In genomic region chr1:226335653-226336052, GRCh38 we compare ENCODE assay signal across 24 cellular contexts.
"Had no signal": no experiment of that assay in that cellular context is flagged by ENCODE, and none has a peak within 500 bp of the region (broad histone marks: within the 10 kb centered on the region; RNA-seq: fewer than 3 reads in every experiment).

No MANE protein-coding gene starts in this region.

- ATAC-seq: activated naive CD4-positive, alpha-beta T cell treated with anti-CD3 and anti-CD28 coated beads, Interleukin-2, amount 50 U/mL, for 72 hours; activated naive CD8-positive, alpha-beta T cell treated with anti-CD3 and anti-CD28 coated beads, Interleukin-2, amount 50 U/mL, for 24 hours; activated T-cell treated with anti-CD3 and anti-CD28 coated beads, Interleukin-2, amount 50 U/mL, for 4 hours; T-cell had no signal

- H3K4me3 Mint-ChIP-seq: activated CD4-positive, alpha-beta memory T cell treated with anti-CD3 and anti-CD28 coated beads for 36 hours; activated CD4-positive, alpha-beta T cell treated with anti-CD3 and anti-CD28 coated beads, Interleukin-2, amount 10 ng/mL, durations not matched to agents 7 days and 5 days; activated naive CD8-positive, alpha-beta T cell treated with anti-CD3 and anti-CD28 coated beads, Interleukin-2, amount 50 U/mL, for 24 hours; activated T-cell treated with anti-CD3 and anti-CD28 coated beads, Interleukin-2, amount 50 U/mL, for 4 hours; brain; T-cell had no signal

- H3K36me3 Mint-ChIP-seq: activated CD4-positive, alpha-beta memory T cell treated with anti-CD3 and anti-CD28 coated beads for 36 hours; T-cell had no signal

- H3K27me3 ChIP-seq: ascending aorta, MG63 had no signal

- H3K4me3 ChIP-seq: ascending aorta, MG63 had no signal

- H3K27ac Mint-ChIP-seq: activated CD4-positive, alpha-beta memory T cell treated with anti-CD3 and anti-CD28 coated beads for 36 hours; activated CD4-positive, alpha-beta T cell treated with anti-CD3 and anti-CD28 coated beads, Interleukin-2, amount 10 ng/mL, durations not matched to agents 7 days and 5 days; activated naive CD8-positive, alpha-beta T cell treated with anti-CD3 and anti-CD28 coated beads, Interleukin-2, amount 50 U/mL, for 24 hours; T-cell had no signal

- H3K36me3 ChIP-seq: ascending aorta, MG63 had no signal

- H3K9me3 ChIP-seq: ascending aorta had no signal

- H3K4me1 ChIP-seq: ascending aorta had no signal

- H3K27ac ChIP-seq: ascending aorta, KMS-11, VCaP had no signal

- DNase-seq: activated CD4-positive, alpha-beta memory T cell treated with anti-CD3 and anti-CD28 coated beads for 36 hours; activated CD4-positive, alpha-beta T cell treated with anti-CD3 and anti-CD28 coated beads, Interleukin-2, amount 10 ng/mL, durations not matched to agents 7 days and 5 days; activated CD4-positive, CD25-positive, alpha-beta regulatory T cell; activated CD8-positive, alpha-beta memory T cell treated with anti-CD3 and anti-CD28 coated beads for 24 hours; activated effector memory CD4-positive, alpha-beta T cell treated with anti-CD3 and anti-CD28 coated beads, Interleukin-2, amount 50 U/mL, for 16 hours; activated naive CD4-positive, alpha-beta T cell treated with Interleukin-2 at 50 U/mL for 16 hours; activated naive CD8-positive, alpha-beta T cell treated with anti-CD3 and anti-CD28 coated beads, Interleukin-2, amount 50 U/mL, for 24 hours; activated T-cell treated with anti-CD3 and anti-CD28 coated beads, Interleukin-2, amount 50 U/mL, for 4 hours; amniotic stem cell; cerebellar nuclear complex; MG63; MV-4-11; NCI-H1092 treated with DMSO at 0.1 percent for 48 hours; NCI-H1417 treated with DMSO at 0.1 percent for 48 hours; NCI-H187; NCI-H2081; NCI-H510A treated with DMSO at 0.1 percent for 48 hours; SIG-M5; T-cell had no signal
